ENCODE assay signal across 15 cellular contexts in the genomic region with DNA sequence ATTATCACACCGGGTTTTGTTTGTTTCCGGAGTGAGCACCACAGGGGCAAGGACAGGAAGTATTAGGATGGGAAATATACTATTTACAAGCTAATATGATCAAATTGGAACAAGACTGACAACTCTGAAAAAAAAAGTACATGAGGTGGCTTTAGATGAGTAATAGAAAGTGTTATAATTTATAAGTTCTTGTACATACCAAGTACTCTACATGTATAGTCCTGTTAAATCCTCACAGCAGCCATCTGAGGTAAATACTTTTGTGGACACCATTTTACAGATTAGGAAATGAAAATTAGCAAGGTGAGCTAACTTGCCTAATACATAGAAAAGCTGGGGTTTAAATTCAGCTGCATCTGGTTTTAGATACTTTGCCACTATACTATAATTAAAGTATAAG. TPM values are rescaled to one million over a fixed set of nuclear protein-coding genes. Genes with fewer than 3 reads are reported as not detected.
DNase-seq lines count a peak whose midpoint lies in the region; ATAC-seq and TF ChIP-seq lines count a peak whose summit lies in the region.
"Had no signal": no experiment of that assay in that cellular context is flagged by ENCODE, and none has a peak within 500 bp of the region (broad histone marks: within the 10 kb centered on the region; RNA-seq: fewer than 3 reads in every experiment).

No MANE protein-coding gene starts in this region.

- ATAC-seq in RWPE2 (ENCODE audit: low read depth) (peak; percentile 50; the same call in 2 of the 3 replicates), HG02588 (IDR thresholded peaks at IDR 0.05; ENCODE audit: unreplicated experiment) (no peak), HG03342 (IDR thresholded peaks at IDR 0.05; ENCODE audit: unreplicated experiment) (no peak)
- ATAC-seq: GM23338 had no signal

- H3K36me3 ChIP-seq in ACC112 (ENCODE audit: insufficient read depth, low read length), result peaks cover 22% of the 10 kb centered on the region
- peaks cover 3% of the 10 kb centered on the region for H3K36me3 ChIP-seq in RWPE2 (ENCODE audit: low read depth)
- peaks cover 56% of the 10 kb centered on the region for H3K36me3 ChIP-seq in osteoblast (ENCODE audit: insufficient read depth, low read length)
- H3K36me3 ChIP-seq: BLaER1 treated with 17β-estradiol and CSF1 and Interleukin-3, amounts not matched to agents 10 nM and 100 nM had no signal

- peak overlapping the region; percentile 37 for H3K4me2 ChIP-seq in osteoblast (ENCODE audit: insufficient read depth, low read length)
- H3K4me2 ChIP-seq: GM23338 had no signal

- peaks cover 32% of the 10 kb centered on the region for H3K79me2 ChIP-seq in ACC112 (ENCODE audit: control insufficient read depth, insufficient read depth, low read length, unreplicated experiment)
- H3K79me2 ChIP-seq in osteoblast (ENCODE audit: insufficient read depth, low read length), result peaks cover 94% of the 10 kb centered on the region

- no peak overlapping the region for H3K4me3 ChIP-seq in ACC112 (ENCODE audit: low read depth, low read length)
- no peak overlapping the region for H3K4me3 ChIP-seq in RWPE2 (ENCODE audit: severe bottlenecking)
- no peak overlapping the region for H3K4me3 ChIP-seq in osteoblast (ENCODE audit: insufficient read depth, low read length)
- H3K4me3 ChIP-seq: BLaER1 treated with 17β-estradiol and CSF1 and Interleukin-3, amounts not matched to agents 10 nM and 100 nM; GM23338 had no signal

- TF ChIP-seq CTCF in RWPE2 (IDR thresholded peaks at IDR 0.05; ENCODE audit: poor library complexity, severe bottlenecking), result no peak
- no peak for TF ChIP-seq CTCF in osteoblast (IDR thresholded peaks at IDR 0.05; ENCODE audit: extremely low read depth, low read depth, low read length)

- H3K9me3 ChIP-seq in RWPE2 (ENCODE audit: severe bottlenecking), result no peaks in the 10 kb centered on the region
- H3K9me3 ChIP-seq in osteoblast (ENCODE audit: low read depth, low read length), result no peaks in the 10 kb centered on the region

- no peaks in the 10 kb centered on the region for H3K27me3 ChIP-seq in ACC112 (ENCODE audit: insufficient read depth, low read length)
- no peaks in the 10 kb centered on the region for H3K27me3 ChIP-seq in RWPE2 (ENCODE audit: insufficient read depth, poor library complexity, severe bottlenecking)
- H3K27me3 ChIP-seq in osteoblast (ENCODE audit: insufficient read depth, low read length), result no peaks in the 10 kb centered on the region
- H3K27me3 ChIP-seq: BLaER1 treated with 17β-estradiol and CSF1 and Interleukin-3, amounts not matched to agents 10 nM and 100 nM had no signal

- 0 out of 2 replicates have a peak overlapping the region, but pooled peaks have one; percentile 68 for H3K27ac ChIP-seq in ACC112 (ENCODE audit: low read depth, low read length)
- H3K27ac ChIP-seq in RWPE2 (ENCODE audit: poor library complexity, severe bottlenecking), result peak overlapping the region; percentile 60
- peak overlapping the region; percentile 65 for H3K27ac ChIP-seq in epithelial cell of prostate
- peak overlapping the region; percentile 91 for H3K27ac ChIP-seq in osteoblast (ENCODE audit: low read depth, low read length)
- H3K27ac ChIP-seq: BLaER1 treated with 17β-estradiol and CSF1 and Interleukin-3, amounts not matched to agents 10 nM and 100 nM had no signal

- H2AFZ ChIP-seq in ACC112 (ENCODE audit: low read length, unreplicated experiment) (no peak overlapping the region), osteoblast (ENCODE audit: low read length) (no peak overlapping the region)
- H2AFZ ChIP-seq: GM23338 had no signal

- DNase-seq in RWPE2 (ENCODE audit: low spot score) (no peak), epithelial cell of prostate (ENCODE audit: low read depth, low spot score) (peak; percentile 43), osteoblast (ENCODE audit: insufficient read length, low spot score, missing footprints) (no peak), superior temporal gyrus (ENCODE audit: extremely low spot score) (no peak)
- DNase-seq: 8988T; ACHN; CD4-positive, CD25-positive, alpha-beta regulatory T cell; DMS53; GF-D8; H9 had no signal

- no peaks in the 10 kb centered on the region for H4K20me1 ChIP-seq in osteoblast (ENCODE audit: insufficient read depth, low read length)
- H4K20me1 ChIP-seq: BLaER1 treated with 17β-estradiol and CSF1 and Interleukin-3, amounts not matched to agents 10 nM and 100 nM had no signal

- H3K4me1 ChIP-seq in ACC112 (ENCODE audit: control insufficient read depth, insufficient read depth, low read length, unreplicated experiment), result peaks cover 25% of the 10 kb centered on the region
- H3K4me1 ChIP-seq in RWPE2 (ENCODE audit: insufficient read depth, poor library complexity, severe bottlenecking), result peaks cover 14% of the 10 kb centered on the region
- H3K4me1 ChIP-seq in osteoblast (ENCODE audit: insufficient read depth, low read length), result peaks cover 31% of the 10 kb centered on the region

RNA-seq across cellular contexts. Expression of a gene that starts 11.2 kb away (rescaled TPM):
- total RNA-seq in osteoblast, result 464 and 582 TPM in 2 replicates
- total RNA-seq: CD4-positive, CD25-positive, alpha-beta regulatory T cell; GM23338; H9 had no signal
